In the genomic region with DNA sequence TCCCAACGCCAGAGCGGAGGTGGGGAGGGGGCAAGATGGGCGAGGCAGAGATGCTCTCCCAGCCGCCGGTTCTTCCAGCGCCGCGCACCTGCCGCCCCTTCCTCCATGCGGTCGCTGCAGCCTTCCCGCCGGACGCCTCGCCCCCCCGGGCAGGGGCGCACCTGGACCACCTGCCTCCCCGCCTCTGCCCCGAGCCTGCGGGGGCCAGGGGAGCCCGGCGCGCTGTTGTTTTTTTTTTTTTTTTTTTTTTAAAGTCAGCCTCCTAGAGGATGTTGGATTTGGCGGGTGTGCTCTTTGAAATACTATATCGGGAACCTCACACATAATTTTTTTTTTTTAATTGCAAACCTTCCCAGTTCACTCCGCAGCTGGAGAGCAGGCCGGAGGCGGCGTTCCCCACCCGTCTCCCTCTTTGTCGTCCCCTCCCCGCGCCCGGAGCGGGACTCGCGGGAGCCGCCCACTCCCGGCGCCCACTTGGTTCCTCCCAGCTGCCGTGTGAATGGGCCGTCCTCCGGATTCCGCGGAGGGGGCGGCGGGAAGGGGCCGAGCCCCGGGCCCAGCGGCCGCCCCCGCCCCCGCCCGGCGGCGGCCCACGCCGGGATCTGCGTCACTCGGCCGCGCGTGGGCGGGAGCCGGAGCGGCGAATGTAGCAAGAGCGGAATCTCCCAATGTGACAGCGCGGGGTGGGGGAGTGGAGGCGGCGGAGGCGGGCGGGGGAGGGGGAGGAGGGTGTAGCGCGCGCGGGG, we compare ENCODE assay signal across 8 cellular contexts. TPM values are rescaled to one million over a fixed set of nuclear protein-coding genes. Genes with fewer than 3 reads are reported as not detected.
DNase-seq lines count a peak whose midpoint lies in the region; ATAC-seq and TF ChIP-seq lines count a peak whose summit lies in the region.

No MANE protein-coding gene starts in this region.

- peak overlapping the region; percentile 83 to 92 (median 88) for H3K4me3 Mint-ChIP-seq in immature natural killer cell

- H3K36me3 ChIP-seq in breast epithelium (no peaks in the 10 kb centered on the region), smooth muscle cell (ENCODE audit: low read depth) (no peaks in the 10 kb centered on the region)

- ATAC-seq in GM18517 (IDR thresholded peaks at IDR 0.05; ENCODE audit: unreplicated experiment) (peak; percentile 51), HG03025 (IDR thresholded peaks at IDR 0.05; ENCODE audit: low FRiP score, unreplicated experiment) (peak; percentile 56)

- H3K4me1 Mint-ChIP-seq in immature natural killer cell: peaks cover 19 to 47% of the 10 kb centered on the region in 2 donors

- H3K27me3 Mint-ChIP-seq in immature natural killer cell (ENCODE audit: low read depth in 3 of 3): peaks cover 14 to 19% (median 18%) of the 10 kb centered on the region in 3 donors

- H3K9me3 ChIP-seq in breast epithelium (no peaks in the 10 kb centered on the region), smooth muscle cell (replicated peaks; ENCODE audit: low read depth) (no peaks in the 10 kb centered on the region)

- peak overlapping the region; percentile 88 for H3K4me2 ChIP-seq in smooth muscle cell

- peak overlapping the region; percentile 67 for H3K9ac ChIP-seq in smooth muscle cell (ENCODE audit: low read depth)

- peak overlapping the region; percentile 35 for H2AFZ ChIP-seq in smooth muscle cell (ENCODE audit: low read depth)

- H3K27me3 ChIP-seq in breast epithelium (no peaks in the 10 kb centered on the region), smooth muscle cell (ENCODE audit: low read depth) (no peaks in the 10 kb centered on the region)

- H3K27ac ChIP-seq in 22Rv1 (peak overlapping the region; percentile 80), VCaP (peak overlapping the region; percentile 81), breast epithelium (peak overlapping the region; percentile 92 to 97), smooth muscle cell (ENCODE audit: low read depth) (peak overlapping the region; percentile 85)

- peaks cover 33% of the 10 kb centered on the region for H3K79me2 ChIP-seq in smooth muscle cell (ENCODE audit: low read depth)

- no peaks in the 10 kb centered on the region for H3K9me3 Mint-ChIP-seq in immature natural killer cell

- peaks cover 0 to 4% of the 10 kb centered on the region in 2 donors for H3K4me1 ChIP-seq in breast epithelium
- peaks cover 28% of the 10 kb centered on the region for H3K4me1 ChIP-seq in smooth muscle cell (ENCODE audit: low read depth)

- intact Hi-C loops in breast epithelium (cut with DNase I; ENCODE audit: low total_unique reads): no loop called here

- WGBS in smooth muscle cell (ENCODE audit: low lambda C conversion rate): under 1% methylated on average over 26 of the region's 78 CpGs

- H3K36me3 Mint-ChIP-seq in immature natural killer cell: no peaks in the 10 kb centered on the region

- H3K4me3 ChIP-seq in breast epithelium (peak overlapping the region; percentile 85 to 96 (median 88)), smooth muscle cell (peak overlapping the region; percentile 77)

- peak; percentile 59 for DNase-seq in NCI-H2081 treated with DMSO at 0.1 percent for 48 hours (lab: John Stamatoyannopoulos, UW)
- DNase-seq in breast epithelium (ENCODE audit: low spot score in 2 of 2): peak; percentile 66 to 74
- peak; percentile 91 to 93 (median 92) for DNase-seq in immature natural killer cell
- DNase-seq in smooth muscle cell (lab: John Stamatoyannopoulos, UW; ENCODE audit: unreplicated experiment): peak; percentile 77

- peaks cover 5% of the 10 kb centered on the region for H3F3A ChIP-seq in smooth muscle cell (ENCODE audit: low read depth)

- peaks cover 9% of the 10 kb centered on the region for H4K20me1 ChIP-seq in smooth muscle cell (ENCODE audit: low read depth)

- TF ChIP-seq CTCF in 22Rv1 (IDR thresholded peaks at IDR 0.05) (no peak), VCaP (conservative IDR thresholded peaks at IDR 0.05) (no peak), breast epithelium (IDR thresholded peaks at IDR 0.05) (no peak), smooth muscle cell (IDR thresholded peaks at IDR 0.05; ENCODE audit: borderline replicate concordance, insufficient read depth, poor library complexity, severe bottlenecking) (no peak)

- no peak for TF ChIP-seq POLR2A in breast epithelium (IDR thresholded peaks at IDR 0.05)

- peak overlapping the region; percentile 58 to 97 (median 90) for H3K27ac Mint-ChIP-seq in immature natural killer cell

RNA-seq across cellular contexts. Expression of a gene that starts 0.4 kb away (rescaled TPM):
- 10 to 100 TPM; 40.2 to 76.2 (median 71.8) TPM for total RNA-seq in breast epithelium
- polyA plus RNA-seq in immature natural killer cell: 1 to 10 TPM; 1.4 to 3.8 (median 3.3) TPM
- 31.4 and 42.5 TPM in 2 replicates for total RNA-seq in smooth muscle cell
- 4.4 and 4.5 TPM in 2 replicates for polyA plus RNA-seq in smooth muscle cell

Comparison
In these comparisons a context has a peak if more than half of its experiments do, and no peak if none do; other contexts are left out.
1. Peak in every context shown above with its lines: DNase-seq, ATAC-seq, H3K4me3 ChIP-seq and H3K27ac ChIP-seq.